ENCODE assay signal across 1 cellular context in the genomic region with DNA sequence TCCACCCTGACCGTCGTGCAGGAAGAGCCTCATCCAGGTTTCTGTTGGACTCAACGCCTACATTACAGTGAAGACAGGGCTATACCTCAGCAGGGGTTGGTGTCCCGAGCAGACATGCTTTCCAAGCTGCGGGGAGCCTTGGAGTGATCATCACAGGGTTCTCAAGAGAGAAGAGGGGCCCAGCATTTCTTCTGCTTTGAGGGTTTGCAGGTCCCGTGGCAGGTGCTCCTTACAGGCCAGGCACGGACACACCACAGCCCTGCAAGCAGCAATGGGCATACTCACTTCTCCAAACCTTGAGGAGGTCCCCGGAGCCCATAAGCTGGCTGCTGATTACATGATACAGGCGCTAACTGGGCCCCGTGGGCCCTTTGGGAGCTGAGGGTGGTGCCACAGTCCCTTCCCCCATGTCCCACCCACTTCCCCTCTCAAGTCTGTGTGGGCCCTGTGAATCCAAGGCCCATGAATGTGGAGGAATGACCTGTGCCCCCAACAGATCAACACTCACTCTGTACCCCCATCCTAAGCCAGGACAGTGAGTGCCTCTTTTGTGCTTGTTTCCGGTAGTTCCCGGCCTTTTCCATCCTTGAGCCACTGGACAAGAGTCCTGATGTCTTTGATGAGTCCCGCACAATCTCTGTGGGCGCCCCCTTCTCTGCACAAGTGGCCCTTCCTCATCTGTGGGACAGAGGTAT.
TF ChIP-seq lines count a peak whose summit lies in the region.

No MANE protein-coding gene starts in this region.

TF ChIP-seq in IMR-90, 13 proteins besides CTCF, POLR2A, EP300 and RAD21:
- TF ChIP-seq BHLHE40 (IDR thresholded peaks at IDR 0.05; ENCODE audit: low read depth, low read length) (no peak), FOS (IDR thresholded peaks at IDR 0.05; ENCODE audit: low read depth, low read length) (no peak)
